30 cellular contexts compared by ENCODE assay signal in the genomic region with DNA sequence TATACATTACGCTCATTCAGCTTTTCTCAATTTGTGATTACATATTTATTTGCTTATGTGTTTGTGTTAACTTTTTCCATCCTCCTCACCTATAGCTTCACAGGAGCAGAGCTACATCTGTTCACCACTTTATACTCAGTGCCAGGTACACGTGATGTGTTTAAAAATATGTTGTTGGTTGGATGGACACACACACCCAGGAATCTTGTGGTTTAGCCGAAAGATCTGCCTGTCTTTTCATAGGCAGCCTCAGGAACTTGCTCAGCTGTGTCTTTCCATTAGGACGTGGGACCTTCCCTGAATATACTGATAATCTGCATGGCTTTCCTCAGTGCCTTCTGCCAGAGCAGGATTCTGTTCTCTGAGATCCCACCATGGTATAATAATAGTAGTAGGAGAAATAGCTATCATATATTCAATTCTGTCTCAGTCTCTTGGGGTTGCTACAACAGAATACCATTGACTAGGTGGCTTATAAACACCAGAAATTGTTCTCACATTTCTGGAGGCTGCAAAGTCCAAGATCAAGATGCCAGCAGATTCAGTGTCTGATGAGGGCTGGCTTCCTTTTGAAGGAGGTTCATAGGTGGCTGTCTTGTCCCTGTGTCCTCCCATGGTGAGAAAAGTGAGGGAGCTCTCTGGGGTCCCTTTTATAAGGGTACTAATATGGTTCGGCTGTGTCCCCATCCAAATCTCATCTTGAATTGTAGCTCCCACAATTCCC. TPM values are rescaled to one million over a fixed set of nuclear protein-coding genes. Genes with fewer than 3 reads are reported as not detected.
"Had no signal": no experiment of that assay in that cellular context is flagged by ENCODE, and none has a peak within 500 bp of the region (broad histone marks: within the 10 kb centered on the region; RNA-seq: fewer than 3 reads in every experiment).

No MANE protein-coding gene starts in this region.

- H3K27me3 Mint-ChIP-seq: activated CD8-positive, alpha-beta memory T cell treated with anti-CD3 and anti-CD28 coated beads, Interleukin-2, amount 10 ng/mL, durations not matched to agents 7 days and 5 days had no signal

- H3K4me3 ChIP-seq: coronary artery, dorsolateral prefrontal cortex, gastrocnemius medialis, hepatocyte, sigmoid colon, smooth muscle cell, tibial nerve had no signal

- H3K27ac ChIP-seq: coronary artery, dorsolateral prefrontal cortex, gastrocnemius medialis, hepatocyte, tibial nerve had no signal

- H3K27me3 ChIP-seq: gastrocnemius medialis, hepatocyte, sigmoid colon, tibial nerve had no signal

- H3K79me2 ChIP-seq: hepatocyte had no signal

- H3K4me2 ChIP-seq: hepatocyte, smooth muscle cell had no signal

- DNase-seq: activated CD4-positive, alpha-beta T cell treated with anti-CD3 and anti-CD28 coated beads for 36 hours; activated CD4-positive, CD25-positive, alpha-beta regulatory T cell; activated CD8-positive, alpha-beta memory T cell treated with anti-CD3 and anti-CD28 coated beads, Interleukin-2, amount 10 ng/mL, durations not matched to agents 7 days and 5 days; activated CD8-positive, alpha-beta T cell treated with anti-CD3 and anti-CD28 coated beads, Interleukin-2, amount 10 ng/mL, durations not matched to agents 7 days and 5 days; activated naive CD4-positive, alpha-beta T cell treated with Interleukin-2 at 50 U/mL for 16 hours; activated T-cell treated with anti-CD3 and anti-CD28 coated beads, Interleukin-2, amount 50 U/mL, for 48 hours; anterior cingulate cortex; dorsolateral prefrontal cortex; effector memory CD4-positive, alpha-beta T cell; erythroblast; gastrocnemius medialis; islet precursor cell; left colon; midbrain; retina; sigmoid colon; stimulated activated CD4-positive, alpha-beta T cell treated with anti-CD3 and anti-CD28 coated beads, Interleukin-1b, Interleukin-23, amount 100 ng/mL, for 48 hours; stimulated activated CD4-positive, alpha-beta T cell treated with anti-CD3 and anti-CD28 coated beads, Interleukin-4, amount 100 ng/mL, for 4 hours; stimulated activated CD8-positive, alpha-beta memory T cell treated with anti-CD3 and anti-CD28 coated beads, Interleukin-4, amount 100 ng/mL, for 48 hours; stimulated activated naive CD4-positive, alpha-beta T cell; T-helper 2 cell had no signal

- H3K4me3 Mint-ChIP-seq: activated CD4-positive, alpha-beta T cell treated with anti-CD3 and anti-CD28 coated beads for 36 hours; activated CD8-positive, alpha-beta memory T cell treated with anti-CD3 and anti-CD28 coated beads, Interleukin-2, amount 10 ng/mL, durations not matched to agents 7 days and 5 days; activated CD8-positive, alpha-beta T cell treated with anti-CD3 and anti-CD28 coated beads, Interleukin-2, amount 10 ng/mL, durations not matched to agents 7 days and 5 days; activated naive CD8-positive, alpha-beta T cell; brain; memory B cell; natural killer cell treated with Interleukin-12 subunit alpha and Interleukin-12 subunit beta and Interleukin-15 and Interleukin-18, amount 100 ng/mL, for 72 hours had no signal

- H3K4me1 Mint-ChIP-seq: activated CD4-positive, alpha-beta T cell treated with anti-CD3 and anti-CD28 coated beads for 36 hours; activated CD8-positive, alpha-beta memory T cell treated with anti-CD3 and anti-CD28 coated beads, Interleukin-2, amount 10 ng/mL, durations not matched to agents 7 days and 5 days; memory B cell had no signal

- H2AFZ ChIP-seq: hepatocyte had no signal

- H3K9me3 ChIP-seq: gastrocnemius medialis, sigmoid colon, tibial nerve had no signal

- H3K36me3 ChIP-seq: gastrocnemius medialis, sigmoid colon, tibial nerve had no signal

- ATAC-seq: activated CD4-positive, alpha-beta T cell treated with anti-CD3 and anti-CD28 coated beads for 36 hours; activated CD8-positive, alpha-beta memory T cell treated with anti-CD3 and anti-CD28 coated beads, Interleukin-2, amount 10 ng/mL, durations not matched to agents 7 days and 5 days; activated CD8-positive, alpha-beta T cell treated with anti-CD3 and anti-CD28 coated beads, Interleukin-2, amount 10 ng/mL, durations not matched to agents 7 days and 5 days; left colon; natural killer cell treated with Interleukin-12 subunit alpha and Interleukin-12 subunit beta and Interleukin-15 and Interleukin-18, amount 100 ng/mL, for 72 hours had no signal

- H3K4me1 ChIP-seq: tibial nerve had no signal

- H3K27ac Mint-ChIP-seq: activated CD4-positive, alpha-beta T cell treated with anti-CD3 and anti-CD28 coated beads for 36 hours; activated CD8-positive, alpha-beta memory T cell treated with anti-CD3 and anti-CD28 coated beads, Interleukin-2, amount 10 ng/mL, durations not matched to agents 7 days and 5 days; activated CD8-positive, alpha-beta T cell treated with anti-CD3 and anti-CD28 coated beads, Interleukin-2, amount 10 ng/mL, durations not matched to agents 7 days and 5 days; activated naive CD8-positive, alpha-beta T cell; memory B cell; natural killer cell treated with Interleukin-12 subunit alpha and Interleukin-12 subunit beta and Interleukin-15 and Interleukin-18, amount 100 ng/mL, for 72 hours; progenitor cell of endocrine pancreas had no signal

- H3K36me3 Mint-ChIP-seq: activated CD8-positive, alpha-beta memory T cell treated with anti-CD3 and anti-CD28 coated beads, Interleukin-2, amount 10 ng/mL, durations not matched to agents 7 days and 5 days; activated naive CD8-positive, alpha-beta T cell; brain; memory B cell; natural killer cell treated with Interleukin-12 subunit alpha and Interleukin-12 subunit beta and Interleukin-15 and Interleukin-18, amount 100 ng/mL, for 72 hours had no signal

RNA-seq across cellular contexts. Expression of gene SOD3, which starts 50.0 kb away (rescaled TPM):
- total RNA-seq: activated CD4-positive, alpha-beta T cell treated with anti-CD3 and anti-CD28 coated beads for 36 hours; activated CD8-positive, alpha-beta memory T cell treated with anti-CD3 and anti-CD28 coated beads, Interleukin-2, amount 10 ng/mL, durations not matched to agents 7 days and 5 days; activated CD8-positive, alpha-beta T cell treated with anti-CD3 and anti-CD28 coated beads, Interleukin-2, amount 10 ng/mL, durations not matched to agents 7 days and 5 days; natural killer cell treated with Interleukin-12 subunit alpha and Interleukin-12 subunit beta and Interleukin-15 and Interleukin-18, amount 100 ng/mL, for 72 hours had no signal
